ENCODE assay signal across 13 cellular contexts in the genomic region with DNA sequence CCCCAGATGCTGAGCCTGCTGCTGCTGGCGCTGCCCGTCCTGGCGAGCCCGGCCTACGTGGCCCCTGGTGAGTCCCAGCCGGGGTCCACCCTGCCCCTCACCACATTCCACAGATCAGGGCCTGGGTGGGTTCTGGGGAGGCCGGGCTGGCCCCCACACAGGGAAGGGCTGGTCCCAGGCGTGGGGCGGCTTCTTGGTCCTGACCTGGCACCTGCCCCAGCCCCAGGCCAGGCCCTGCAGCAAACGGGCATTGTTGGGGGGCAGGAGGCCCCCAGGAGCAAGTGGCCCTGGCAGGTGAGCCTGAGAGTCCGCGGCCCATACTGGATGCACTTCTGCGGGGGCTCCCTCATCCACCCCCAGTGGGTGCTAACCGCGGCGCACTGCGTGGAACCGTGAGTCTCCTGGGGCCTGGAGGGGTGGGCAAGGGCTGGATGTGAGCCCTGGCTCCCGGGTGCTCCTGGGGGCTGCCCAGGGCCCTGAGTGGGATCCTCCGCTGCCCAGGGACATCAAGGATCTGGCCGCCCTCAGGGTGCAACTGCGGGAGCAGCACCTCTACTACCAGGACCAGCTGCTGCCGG. TPM values are rescaled to one million over a fixed set of nuclear protein-coding genes. Genes with fewer than 3 reads are reported as not detected.
"Had no signal": no experiment of that assay in that cellular context is flagged by ENCODE, and none has a peak within 500 bp of the region (broad histone marks: within the 10 kb centered on the region; RNA-seq: fewer than 3 reads in every experiment).

No MANE protein-coding gene starts in this region.

RNA-seq across cellular contexts. Expression of a gene that starts 0.5 kb away (rescaled TPM):
- total RNA-seq: activated B cell treated with CpG ODN at 0.5 μM for 24 hours; activated CD4-positive, alpha-beta memory T cell treated with anti-CD3 and anti-CD28 coated beads for 36 hours; activated CD4-positive, alpha-beta T cell treated with anti-CD3 and anti-CD28 coated beads, Interleukin-2, amount 10 ng/mL, durations not matched to agents 24 days and 14 days; activated CD8-positive, alpha-beta memory T cell treated with anti-CD3 and anti-CD28 coated beads for 36 hours; activated CD8-positive, alpha-beta T cell treated with anti-CD3 and anti-CD28 coated beads for 36 hours; activated naive CD8-positive, alpha-beta T cell treated with anti-CD3 and anti-CD28 coated beads, Interleukin-2, amount 10 ng/mL, durations not matched to agents 7 days and 5 days; activated T-cell treated with anti-CD3 and anti-CD28 coated beads, Interleukin-2, amount 50 U/mL, for 72 hours; activated T-helper 1 cell treated with anti-CD3 and anti-CD28 coated beads, Interleukin-12 subunit alpha, Interleukin-12 subunit beta, Interleukin-2, Interleukin-4 antibody, amounts not matched to agents 30 ng/mL and 10 ng/mL and 1 ng/mL, durations not matched to agents 14 hours and 24 hours and 36 hours; activated T-helper 17 cell treated with anti-CD3 and anti-CD28 coated beads, Interleukin-2, amount 50 U/mL, for 72 hours; bronchial epithelial cell; cardiac muscle cell had no signal
- polyA plus RNA-seq: cardiac muscle cell had no signal

RNA-seq across cellular contexts. Expression of a gene that starts 15.9 kb away (rescaled TPM):
- total RNA-seq: activated B cell treated with CpG ODN at 0.5 μM for 24 hours; activated CD4-positive, alpha-beta memory T cell treated with anti-CD3 and anti-CD28 coated beads for 36 hours; activated CD4-positive, alpha-beta T cell treated with anti-CD3 and anti-CD28 coated beads, Interleukin-2, amount 10 ng/mL, durations not matched to agents 24 days and 14 days; activated CD8-positive, alpha-beta memory T cell treated with anti-CD3 and anti-CD28 coated beads for 36 hours; activated CD8-positive, alpha-beta T cell treated with anti-CD3 and anti-CD28 coated beads for 36 hours; activated naive CD8-positive, alpha-beta T cell treated with anti-CD3 and anti-CD28 coated beads, Interleukin-2, amount 10 ng/mL, durations not matched to agents 7 days and 5 days; activated T-helper 1 cell treated with anti-CD3 and anti-CD28 coated beads, Interleukin-12 subunit alpha, Interleukin-12 subunit beta, Interleukin-2, Interleukin-4 antibody, amounts not matched to agents 30 ng/mL and 10 ng/mL and 1 ng/mL, durations not matched to agents 14 hours and 24 hours and 36 hours; bronchial epithelial cell; cardiac muscle cell had no signal
- polyA plus RNA-seq: cardiac muscle cell had no signal

RNA-seq across cellular contexts. Expression of a gene that starts 26.4 kb away (rescaled TPM):
- total RNA-seq: activated B cell treated with CpG ODN at 0.5 μM for 24 hours; activated CD4-positive, alpha-beta memory T cell treated with anti-CD3 and anti-CD28 coated beads for 36 hours; activated CD4-positive, alpha-beta T cell treated with anti-CD3 and anti-CD28 coated beads, Interleukin-2, amount 10 ng/mL, durations not matched to agents 24 days and 14 days; activated CD8-positive, alpha-beta memory T cell treated with anti-CD3 and anti-CD28 coated beads for 36 hours; activated CD8-positive, alpha-beta T cell treated with anti-CD3 and anti-CD28 coated beads for 36 hours; activated naive CD8-positive, alpha-beta T cell treated with anti-CD3 and anti-CD28 coated beads, Interleukin-2, amount 10 ng/mL, durations not matched to agents 7 days and 5 days; activated T-helper 1 cell treated with anti-CD3 and anti-CD28 coated beads, Interleukin-12 subunit alpha, Interleukin-12 subunit beta, Interleukin-2, Interleukin-4 antibody, amounts not matched to agents 30 ng/mL and 10 ng/mL and 1 ng/mL, durations not matched to agents 14 hours and 24 hours and 36 hours; activated T-helper 17 cell treated with anti-CD3 and anti-CD28 coated beads, Interleukin-2, amount 50 U/mL, for 72 hours; ascending aorta; bronchial epithelial cell; cardiac muscle cell had no signal
- polyA plus RNA-seq: cardiac muscle cell had no signal

RNA-seq across cellular contexts. Expression of a gene that starts 31.3 kb away (rescaled TPM):
- total RNA-seq: activated B cell treated with CpG ODN at 0.5 μM for 24 hours; activated CD4-positive, alpha-beta memory T cell treated with anti-CD3 and anti-CD28 coated beads for 36 hours; activated CD4-positive, alpha-beta T cell treated with anti-CD3 and anti-CD28 coated beads, Interleukin-2, amount 10 ng/mL, durations not matched to agents 24 days and 14 days; activated CD8-positive, alpha-beta memory T cell treated with anti-CD3 and anti-CD28 coated beads for 36 hours; activated CD8-positive, alpha-beta T cell treated with anti-CD3 and anti-CD28 coated beads for 36 hours; activated naive CD8-positive, alpha-beta T cell treated with anti-CD3 and anti-CD28 coated beads, Interleukin-2, amount 10 ng/mL, durations not matched to agents 7 days and 5 days; activated T-cell treated with anti-CD3 and anti-CD28 coated beads, Interleukin-2, amount 50 U/mL, for 4 hours; activated T-helper 1 cell treated with anti-CD3 and anti-CD28 coated beads, Interleukin-12 subunit alpha, Interleukin-12 subunit beta, Interleukin-2, Interleukin-4 antibody, amounts not matched to agents 30 ng/mL and 10 ng/mL and 1 ng/mL, durations not matched to agents 14 hours and 24 hours and 36 hours; activated T-helper 17 cell treated with anti-CD3 and anti-CD28 coated beads, Interleukin-2, amount 50 U/mL, for 72 hours; ascending aorta; bronchial epithelial cell; cardiac muscle cell had no signal
